Comparison of ENCODE assay signal across 8 cellular contexts in the genomic region with DNA sequence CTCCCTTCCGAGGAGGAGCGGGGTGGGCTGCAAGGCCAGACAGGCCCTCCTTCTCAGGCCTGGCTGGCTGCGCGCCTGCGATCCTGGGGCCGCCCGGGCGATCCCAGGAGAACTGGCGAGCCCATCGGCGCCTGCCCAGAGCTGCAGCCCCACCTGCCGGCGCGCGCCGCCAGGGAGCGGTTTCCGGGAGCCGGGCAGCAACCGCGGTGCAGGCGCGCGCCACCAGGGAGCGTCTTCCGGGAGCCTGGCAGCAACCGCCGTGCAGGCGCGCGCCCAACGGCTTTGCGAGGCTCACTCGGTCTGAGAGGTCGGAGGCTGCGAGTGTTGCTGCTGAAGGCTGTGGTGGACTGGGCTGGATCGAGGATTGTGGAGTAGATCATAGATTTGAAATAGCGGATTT.
A peak's percentile ranks its signal among the peaks of the same experiment; 100 is the strongest.
DNase-seq lines count a peak whose midpoint lies in the region; ATAC-seq and TF ChIP-seq lines count a peak whose summit lies in the region.

No MANE protein-coding gene starts in this region.

- ATAC-seq in lower lobe of right lung (no peak), HG03280 (IDR thresholded peaks at IDR 0.05; ENCODE audit: unreplicated experiment) (no peak)

- peak; percentile 32 for TF ChIP-seq CTCF in lower lobe of right lung (IDR thresholded peaks at IDR 0.05)

- peak; percentile 3 for DNase-seq in stimulated activated CD4-positive, alpha-beta T cell treated with anti-CD3 and anti-CD28 coated beads, Interleukin-1b, Interleukin-23, amount 100 ng/mL, for 48 hours
- DNase-seq in stimulated activated CD4-positive, alpha-beta T cell treated with anti-CD3 and anti-CD28 coated beads, Interleukin-4, amount 100 ng/mL, for 1 hour, result no peak
- DNase-seq in NCI-H2227 treated with DMSO at 0.1 percent for 48 hours (lab: John Stamatoyannopoulos, UW) (peak; percentile 40), dermis blood vessel endothelial cell (peak; percentile 74), lower lobe of right lung (no peak), GM19240 (ENCODE audit: insufficient read length, low spot score) (no peak), activated gamma-delta T cell treated with Interleukin-2 at 50 U/mL for 16 hours (no peak)

- peak overlapping the region; percentile 27 for H3K4me3 ChIP-seq in lower lobe of right lung

- H3K27me3 ChIP-seq in lower lobe of right lung (ENCODE audit: low read depth), result no peaks in the 10 kb centered on the region

- H3K36me3 ChIP-seq in lower lobe of right lung, result no peaks in the 10 kb centered on the region

- no peak overlapping the region for H3K27ac ChIP-seq in lower lobe of right lung

- intact Hi-C loops in lower lobe of right lung (cut with DNase I), result no loop called here

- no peaks in the 10 kb centered on the region for H3K4me1 ChIP-seq in lower lobe of right lung

- H3K9me3 ChIP-seq in lower lobe of right lung, result no peaks in the 10 kb centered on the region

Comparison
In these comparisons a context has a peak if more than half of its experiments do, and no peak if none do; other contexts are left out.
1. DNase-seq: peak in stimulated activated CD4-positive, alpha-beta T cell treated with anti-CD3 and anti-CD28 coated beads, Interleukin-1b, Interleukin-23, amount 100 ng/mL, for 48 hours (single experiment), NCI-H2227 treated with DMSO at 0.1 percent for 48 hours (single experiment) and dermis blood vessel endothelial cell (single experiment); none in stimulated activated CD4-positive, alpha-beta T cell treated with anti-CD3 and anti-CD28 coated beads, Interleukin-4, amount 100 ng/mL, for 1 hour (single experiment), lower lobe of right lung (single experiment), GM19240 (single experiment) and activated gamma-delta T cell treated with Interleukin-2 at 50 U/mL for 16 hours (single experiment).